Comparison of ENCODE assay signal across 28 cellular contexts in the genomic region with DNA sequence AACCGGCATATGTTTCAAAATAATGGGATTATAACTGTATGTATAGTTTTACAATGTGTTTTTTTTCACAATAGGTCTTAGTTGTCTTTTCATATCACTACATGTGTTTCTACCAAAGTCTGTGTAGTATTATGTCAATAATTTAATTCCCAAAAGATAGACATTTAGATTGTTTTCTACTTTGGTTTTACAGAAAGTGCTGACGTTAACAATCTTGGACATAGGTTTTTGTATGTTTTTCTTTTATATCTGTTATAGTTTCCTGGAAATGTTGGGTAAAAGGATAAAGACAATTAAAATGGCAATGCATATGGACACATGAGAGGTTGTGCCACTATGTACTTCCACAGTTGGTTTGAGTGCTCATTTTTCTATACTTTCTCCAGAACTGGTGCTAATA. TPM values are rescaled to one million over a fixed set of nuclear protein-coding genes. Genes with fewer than 3 reads are reported as not detected.
"Had no signal": no experiment of that assay in that cellular context is flagged by ENCODE, and none has a peak within 500 bp of the region (broad histone marks: within the 10 kb centered on the region; RNA-seq: fewer than 3 reads in every experiment).

No MANE protein-coding gene starts in this region.

- H3K9me3 ChIP-seq: left lung, lower lobe of right lung, pancreas, prostate gland, sigmoid colon, spleen, suprapubic skin, thoracic aorta, tibial artery, upper lobe of right lung had no signal

- H3K4me1 ChIP-seq: left lung, lower lobe of right lung, pancreas, prostate gland, sigmoid colon, spleen, suprapubic skin, tibial artery, upper lobe of right lung had no signal

- H3K4me3 ChIP-seq: left lung, lower lobe of right lung, pancreas, prostate gland, sigmoid colon, spleen, suprapubic skin, thoracic aorta, tibial artery, upper lobe of right lung had no signal

- H3K27ac ChIP-seq: left lung, lower lobe of right lung, pancreas, prostate gland, sigmoid colon, spleen, suprapubic skin, thoracic aorta, tibial artery, upper lobe of right lung had no signal

- H3K27me3 ChIP-seq: left lung, pancreas, sigmoid colon, suprapubic skin, tibial artery, upper lobe of right lung had no signal

- DNase-seq: hippocampal formation; kidney glomerular epithelial cell; left cardiac atrium; left lung; lower lobe of right lung; mammary epithelial cell; mesenchymal stem cell; naive thymus-derived CD8-positive, alpha-beta T cell; nucleus accumbens; pancreas; posterior cingulate gyrus; retina; right cardiac atrium; sigmoid colon; small intestine; spleen; stimulated activated CD4-positive, alpha-beta T cell treated with anti-CD3 and anti-CD28 coated beads, Interleukin-4, amount 100 ng/mL, for 24 hours; stimulated activated naive CD4-positive, alpha-beta T cell; tibial artery; trophoblast cell; upper lobe of right lung had no signal

- FAIRE-seq: keratinocyte, pancreas, small intestine, urothelium cell line had no signal

- ATAC-seq: left cardiac atrium; left lung; lower lobe of right lung; naive thymus-derived CD8-positive, alpha-beta T cell; pancreas; right cardiac atrium; stimulated activated effector memory CD8-positive, alpha-beta T cell treated with anti-CD3 and anti-CD28 coated beads, Interleukin-12 subunit alpha, Interleukin-12 subunit beta, amount 100 ng/mL, for 72 hours; upper lobe of right lung had no signal

- H3K36me3 ChIP-seq: left lung, lower lobe of right lung, pancreas, prostate gland, sigmoid colon, spleen, suprapubic skin, thoracic aorta, tibial artery, upper lobe of right lung had no signal

RNA-seq across cellular contexts. Expression of gene TMEFF1, which starts 15.2 kb away (rescaled TPM):
- total RNA-seq: liver, thoracic aorta had no signal
- polyA plus RNA-seq: keratinocyte; liver; naive thymus-derived CD8-positive, alpha-beta T cell; pancreas had no signal
